Comparison of ENCODE assay signal across 18 cellular contexts in the genomic region with DNA sequence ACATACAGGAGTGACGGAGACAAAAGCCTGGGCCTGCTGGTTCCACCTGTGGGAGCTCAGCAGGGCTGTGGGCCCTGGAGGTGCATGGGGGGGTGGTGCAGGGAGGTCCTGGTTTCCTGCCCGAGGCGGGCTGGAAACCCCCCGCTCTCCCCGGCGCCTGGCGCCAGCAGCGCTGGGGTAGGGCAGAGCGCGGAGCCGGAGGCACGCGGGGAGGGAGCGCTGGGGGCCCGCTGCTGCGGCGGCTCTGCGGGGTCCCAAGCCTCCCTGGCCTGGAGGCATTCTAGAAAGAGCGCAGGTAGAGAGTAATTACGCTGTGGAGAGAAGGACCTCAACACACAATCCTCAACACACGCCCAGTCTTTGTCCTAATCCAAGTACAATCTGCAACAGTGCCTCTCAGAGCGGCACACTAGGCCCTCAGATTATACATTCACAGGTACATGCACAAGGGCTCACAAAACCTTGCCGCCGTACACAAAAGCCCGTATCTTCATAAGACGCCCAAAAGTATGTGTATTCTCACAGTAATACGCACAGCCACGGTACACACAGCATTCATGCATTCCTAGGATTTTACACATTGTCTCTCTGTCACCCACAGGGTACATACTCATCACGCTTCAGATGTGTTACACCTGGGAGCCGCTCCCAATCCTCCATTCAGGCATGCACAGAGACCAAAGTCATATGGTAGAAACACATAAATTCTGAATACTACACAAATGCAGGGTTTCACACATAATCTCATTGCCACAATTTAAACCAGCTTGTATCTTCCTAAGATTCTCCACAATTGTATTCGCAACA. TPM values are rescaled to one million over a fixed set of nuclear protein-coding genes. Genes with fewer than 3 reads are reported as not detected.
DNase-seq lines count a peak whose midpoint lies in the region; ATAC-seq, FAIRE-seq and TF ChIP-seq lines count a peak whose summit lies in the region.
"Had no signal": no experiment of that assay in that cellular context is flagged by ENCODE, and none has a peak within 500 bp of the region (broad histone marks: within the 10 kb centered on the region; RNA-seq: fewer than 3 reads in every experiment).

No MANE protein-coding gene starts in this region.

- H3K9ac ChIP-seq in H9 (ENCODE audit: extremely low read depth, insufficient read length, low read length) (no peak overlapping the region), H1 (replicated peaks in 1 of 4; ENCODE audit: extremely low read depth in 1 of 4, low read depth in 3 of 4, low read length in 3 of 4) (no peak overlapping the region), trophoblast cell (ENCODE audit: low read length) (peak overlapping the region; percentile 82)

- H3K79me1 ChIP-seq in H9 (ENCODE audit: insufficient read depth, low read depth, low read length, poor library complexity, severe bottlenecking) (no peaks in the 10 kb centered on the region), H1 (ENCODE audit: low read depth, low read length) (no peaks in the 10 kb centered on the region; the same call in 1 of the 2 replicates), trophoblast cell (ENCODE audit: low read length) (peaks cover 95% of the 10 kb centered on the region)

- no peak for ATAC-seq in HG03354 (IDR thresholded peaks at IDR 0.05; ENCODE audit: poor library complexity, severe bottlenecking, unreplicated experiment)
- ATAC-seq: HepG2, pancreas had no signal

- no peak overlapping the region for H3K56ac ChIP-seq in H9 (ENCODE audit: insufficient read length, low read depth, low read length)
- H3K56ac ChIP-seq in H1 (replicated peaks; ENCODE audit: insufficient read length, low read depth, low read length) = no peak overlapping the region

- H3K27me3 ChIP-seq in H9 (ENCODE audit: insufficient read depth, low read length) (peaks cover 96% of the 10 kb centered on the region), H1 (replicated peaks in 1 of 4; ENCODE audit: control insufficient read depth in 3 of 4, extremely low read depth in 1 of 4, insufficient read depth in 3 of 4, low read length in 3 of 4) (peaks cover 97 to 100% (median 99%) of the 10 kb centered on the region in 4 experiments), trophoblast cell (ENCODE audit: insufficient read depth, low read length) (no peaks in the 10 kb centered on the region), PC-9 (ENCODE audit: insufficient read depth, low read depth) (peaks cover 62% of the 10 kb centered on the region)
- H3K27me3 ChIP-seq: BE2C had no signal

- no peak overlapping the region for H3K27ac ChIP-seq in H9 (ENCODE audit: insufficient read length, low read depth, low read length)
- H3K27ac ChIP-seq in H1 (ENCODE audit: low read depth, low read length) = no peak overlapping the region
- H3K27ac ChIP-seq in trophoblast cell (ENCODE audit: low read depth, low read length) = peak overlapping the region; percentile 93
- no peak overlapping the region for H3K27ac ChIP-seq in PC-9
- H3K27ac ChIP-seq: pancreas had no signal

- H3K27me3 Mint-ChIP-seq in H9 (ENCODE audit: low read depth) = peaks cover 100% of the 10 kb centered on the region
- peaks cover 90% of the 10 kb centered on the region for H3K27me3 Mint-ChIP-seq in activated CD4-positive, alpha-beta T cell treated with anti-CD3 and anti-CD28 coated beads, Interleukin-2, amount 10 ng/mL, durations not matched to agents 7 days and 5 days
- peaks cover 81% of the 10 kb centered on the region for H3K27me3 Mint-ChIP-seq in activated CD4-positive, alpha-beta memory T cell treated with anti-CD3 and anti-CD28 coated beads for 36 hours

- H3K36me3 Mint-ChIP-seq in H9 (ENCODE audit: insufficient read depth in 1 of 3, low read depth in 3 of 3) = peaks cover 0 to 3% (median 0%) of the 10 kb centered on the region in 3 experiments; a peak in 1 of 7 replicates
- H3K36me3 Mint-ChIP-seq in activated CD4-positive, alpha-beta T cell treated with anti-CD3 and anti-CD28 coated beads, Interleukin-2, amount 10 ng/mL, durations not matched to agents 7 days and 5 days (ENCODE audit: low read depth) = peaks cover 2% of the 10 kb centered on the region
- H3K36me3 Mint-ChIP-seq in activated CD4-positive, alpha-beta memory T cell treated with anti-CD3 and anti-CD28 coated beads for 36 hours = peaks cover 2% of the 10 kb centered on the region

- TF ChIP-seq CTCF in GM10248 (IDR thresholded peaks at IDR 0.05; ENCODE audit: control extremely low read depth, extremely low read depth, low read depth, missing control alignments) = no peak
- no peak for TF ChIP-seq CTCF in H9 (conservative IDR thresholded peaks at IDR 0.05)
- TF ChIP-seq CTCF in H1 (IDR thresholded peaks at IDR 0.05; ENCODE audit: control extremely low read depth in 1 of 3, insufficient read depth in 1 of 3, low read depth in 1 of 3, low read length in 3 of 3) = no peak
- no peak for TF ChIP-seq CTCF in PC-9 (conservative IDR thresholded peaks at IDR 0.05)

- H4K91ac ChIP-seq in H9 (ENCODE audit: insufficient read length, low read depth, low read length) (no peak overlapping the region), H1 (replicated peaks; ENCODE audit: insufficient read length, low read length) (no peak overlapping the region), trophoblast cell (ENCODE audit: low read depth, low read length) (peak overlapping the region; percentile 97)

- peak overlapping the region; percentile 50 for H4K12ac ChIP-seq in trophoblast cell (ENCODE audit: low read depth, low read length)

- no peaks in the 10 kb centered on the region; a peak in 2 of 5 replicates for H3K9me3 Mint-ChIP-seq in H9
- peaks cover 3% of the 10 kb centered on the region for H3K9me3 Mint-ChIP-seq in activated CD4-positive, alpha-beta T cell treated with anti-CD3 and anti-CD28 coated beads, Interleukin-2, amount 10 ng/mL, durations not matched to agents 7 days and 5 days
- H3K9me3 Mint-ChIP-seq in activated CD4-positive, alpha-beta memory T cell treated with anti-CD3 and anti-CD28 coated beads for 36 hours = no peaks in the 10 kb centered on the region

- peak; percentile 38 for DNase-seq in GM10248 (ENCODE audit: extremely low spot score)
- DNase-seq in H9 = peak; percentile 41
- peak in 1 of 2 experiments; percentile 59 for DNase-seq in H1 (ENCODE audit: low read depth in 1 of 2, low spot score in 2 of 2)
- peak; percentile 88 to 94 for DNase-seq in trophoblast cell
- DNase-seq in PC-9 = no peak
- DNase-seq in activated CD4-positive, alpha-beta T cell treated with anti-CD3 and anti-CD28 coated beads, Interleukin-2, amount 10 ng/mL, durations not matched to agents 7 days and 5 days = no peak
- DNase-seq in activated CD4-positive, alpha-beta memory T cell treated with anti-CD3 and anti-CD28 coated beads for 36 hours = no peak
- DNase-seq: BE2C, cortex of kidney, DMS79 treated with DMSO at 0.1 percent for 48 hours, NCI-H1048, NCI-H510A treated with DMSO at 0.1 percent for 48 hours, pancreas, Peyer's patch had no signal

- FAIRE-seq in H1 (lab: Jason Lieb, UNC) = peak; percentile 48
- FAIRE-seq: HepG2, pancreas, urothelium cell line had no signal

- H2BK15ac ChIP-seq in H9 (ENCODE audit: low read depth, low read length) = no peak overlapping the region
- H2BK15ac ChIP-seq in H1 (ENCODE audit: low read length) = no peak overlapping the region

- H3K23me2 ChIP-seq in H9 (ENCODE audit: insufficient read length, low read depth, low read length, poor library complexity, severe bottlenecking) = peaks cover 25% of the 10 kb centered on the region
- H3K23me2 ChIP-seq in H1 (ENCODE audit: low read depth, low read length) = peaks cover 7% of the 10 kb centered on the region; the same call in 1 of the 2 replicates

- no peak overlapping the region for H2AFZ ChIP-seq in H9 (ENCODE audit: low read length)
- no peak overlapping the region for H2AFZ ChIP-seq in H1 (ENCODE audit: low read length)
- H2AFZ ChIP-seq in trophoblast cell (ENCODE audit: insufficient read depth, low read length, poor library complexity) = no peak overlapping the region
- no peak overlapping the region for H2AFZ ChIP-seq in PC-9

- H3K9me3 ChIP-seq in H9 (ENCODE audit: control insufficient read depth, low read depth, low read length) (no peaks in the 10 kb centered on the region), H1 (ENCODE audit: insufficient read depth in 2 of 2, low read depth in 1 of 2, low read length in 1 of 2) (no peaks in the 10 kb centered on the region), trophoblast cell (ENCODE audit: insufficient read depth, low read depth, low read length) (no peaks in the 10 kb centered on the region), PC-9 (ENCODE audit: insufficient read depth, low read depth) (no peaks in the 10 kb centered on the region)
- H3K9me3 ChIP-seq: BE2C, pancreas, Peyer's patch had no signal

- H3K23ac ChIP-seq in H9 (ENCODE audit: insufficient read length, low read depth, low read length) (no peak overlapping the region), H1 (ENCODE audit: insufficient read length) (no peak overlapping the region), trophoblast cell (ENCODE audit: low read length) (no peak overlapping the region)

- BruUV-seq in PC-9 (replicated peaks; lab: Mats Ljungman, UMichigan) = no TSS peak

- H3K4me3 Mint-ChIP-seq in H9 = peak overlapping the region in 1 of 2 experiments; percentile 78; a peak in 3 of 5 replicates
- no peak overlapping the region for H3K4me3 Mint-ChIP-seq in activated CD4-positive, alpha-beta T cell treated with anti-CD3 and anti-CD28 coated beads, Interleukin-2, amount 10 ng/mL, durations not matched to agents 7 days and 5 days
- no peak overlapping the region for H3K4me3 Mint-ChIP-seq in activated CD4-positive, alpha-beta memory T cell treated with anti-CD3 and anti-CD28 coated beads for 36 hours

- peaks cover 0 to 4% (median 0%) of the 10 kb centered on the region in 4 experiments; a peak in 1 of 8 replicates for H3K36me3 ChIP-seq in H1 (ENCODE audit: control insufficient read depth in 2 of 4, insufficient read depth in 4 of 4, low read length in 3 of 4)
- H3K36me3 ChIP-seq in trophoblast cell (ENCODE audit: control insufficient read depth in 1 of 2, insufficient read depth in 2 of 2, low read length in 2 of 2) = peaks cover 26 to 28% of the 10 kb centered on the region in 2 experiments
- no peaks in the 10 kb centered on the region for H3K36me3 ChIP-seq in PC-9 (ENCODE audit: low read depth)
- H3K36me3 ChIP-seq: pancreas, Peyer's patch had no signal

- no peak overlapping the region; a peak in 1 of 7 replicates for H3K27ac Mint-ChIP-seq in H9
- no peak overlapping the region for H3K27ac Mint-ChIP-seq in activated CD4-positive, alpha-beta T cell treated with anti-CD3 and anti-CD28 coated beads, Interleukin-2, amount 10 ng/mL, durations not matched to agents 7 days and 5 days
- H3K27ac Mint-ChIP-seq in activated CD4-positive, alpha-beta memory T cell treated with anti-CD3 and anti-CD28 coated beads for 36 hours = no peak overlapping the region

- no peak overlapping the region for H4K8ac ChIP-seq in H9 (replicated peaks; ENCODE audit: insufficient read length, low read depth, low read length)
- no peak overlapping the region for H4K8ac ChIP-seq in H1 (ENCODE audit: extremely low read depth, insufficient read depth, low read length)
- peak overlapping the region; percentile 95 for H4K8ac ChIP-seq in trophoblast cell (ENCODE audit: low read depth, low read length)

- no peak for TF ChIP-seq RAD21 in H1 (IDR thresholded peaks at IDR 0.05 in 1 of 2, conservative IDR thresholded peaks at IDR 0.05 in 1 of 2; ENCODE audit: low read depth in 2 of 2, low read length in 2 of 2)

- H2BK20ac ChIP-seq in H9 (ENCODE audit: low read depth, low read length, poor library complexity, severe bottlenecking) = no peak overlapping the region
- H2BK20ac ChIP-seq in H1 (ENCODE audit: low read length) = no peak overlapping the region

- H3T11ph ChIP-seq in H9 (ENCODE audit: low read length) = no peak overlapping the region

- no CpG with 5 or more reads among the region's 31 CpGs for WGBS in H9 (ENCODE audit: extremely low coverage, insufficient read length, low lambda C conversion rate)
- WGBS in H1 (ENCODE audit: extremely low coverage in 1 of 2, insufficient coverage in 1 of 2, insufficient read length in 1 of 2, insufficient replicate concordance in 2 of 2, low coverage in 1 of 2, low lambda C conversion rate in 2 of 2, missing lambda C conversion rate in 1 of 2), 2 experiments = 6% methylated on average over 31 of the region's 31 CpGs; no CpG with 5 or more reads in 1 of the 2 experiments
- WGBS in trophoblast cell (ENCODE audit: extremely low coverage, insufficient coverage, insufficient read length) = no CpG with 5 or more reads among the region's 31 CpGs

- H3K4me3 ChIP-seq in H1 (ENCODE audit: extremely low read depth in 1 of 4, insufficient read depth in 2 of 4, low read depth in 3 of 4, low read length in 4 of 4) = peak overlapping the region in 2 of 4 experiments; percentile 16 to 58; a peak in 3 of 8 replicates
- H3K4me3 ChIP-seq in trophoblast cell (ENCODE audit: low read depth, low read length) = peak overlapping the region; percentile 75
- H3K4me3 ChIP-seq in PC-9 = no peak overlapping the region
- H3K4me3 ChIP-seq: pancreas had no signal

- H2BK5ac ChIP-seq in H9 (ENCODE audit: insufficient read length, low read length) (no peak overlapping the region), H1 (ENCODE audit: low read depth, low read length) (no peak overlapping the region), trophoblast cell (ENCODE audit: low read depth, low read length, poor library complexity) (peak overlapping the region; percentile 98)

- H2AK5ac ChIP-seq in H9 (ENCODE audit: insufficient read length, low read length) (no peak overlapping the region), H1 (ENCODE audit: low read depth, low read length) (peak overlapping the region; percentile 79; the same call in 1 of the 2 replicates), trophoblast cell (ENCODE audit: low read length) (no peak overlapping the region)

- no peak for TF ChIP-seq EP300 in H1 (IDR thresholded peaks at IDR 0.05; ENCODE audit: borderline replicate concordance in 1 of 2, low read depth in 2 of 2, low read length in 2 of 2)

- CTCF ChIA-PET in GM10248 (lab: Yijun Ruan, JAX) = no interaction called here
- CTCF ChIA-PET in H1 (lab: Charles Lee; ENCODE audit: partially characterized antibody) = interaction anchor here (3.9 to 5.0 kb wide), 2 partner anchors 13 to 41 kb away, joined by 18 to 33 read pairs; no protein-coding TSS in a partner anchor
- CTCF ChIA-PET in PC-9 (lab: Charles Lee) = no interaction called here
- CTCF ChIA-PET in activated CD4-positive, alpha-beta T cell treated with anti-CD3 and anti-CD28 coated beads, Interleukin-2, amount 10 ng/mL, durations not matched to agents 7 days and 5 days (lab: Charles Lee) = no interaction called here
- CTCF ChIA-PET in activated CD4-positive, alpha-beta memory T cell treated with anti-CD3 and anti-CD28 coated beads for 36 hours (lab: Charles Lee) = no interaction called here

- no peak overlapping the region for H2BK120ac ChIP-seq in H9 (ENCODE audit: low read depth, low read length, poor library complexity, severe bottlenecking)
- H2BK120ac ChIP-seq in H1 (replicated peaks; ENCODE audit: low read depth, low read length) = no peak overlapping the region
- H2BK120ac ChIP-seq in trophoblast cell (ENCODE audit: insufficient read depth, low read length, poor library complexity) = peak overlapping the region; percentile 98

- TF ChIP-seq POLR2A in H1 (IDR thresholded peaks at IDR 0.05; ENCODE audit: control extremely low read depth in 1 of 2, low read depth in 2 of 2, low read length in 2 of 2) = no peak

- peaks cover 64 to 80% of the 10 kb centered on the region in 2 experiments for H3K4me1 Mint-ChIP-seq in H9
- H3K4me1 Mint-ChIP-seq in activated CD4-positive, alpha-beta T cell treated with anti-CD3 and anti-CD28 coated beads, Interleukin-2, amount 10 ng/mL, durations not matched to agents 7 days and 5 days = peaks cover 20% of the 10 kb centered on the region
- peaks cover 40% of the 10 kb centered on the region for H3K4me1 Mint-ChIP-seq in activated CD4-positive, alpha-beta memory T cell treated with anti-CD3 and anti-CD28 coated beads for 36 hours (ENCODE audit: low read depth)

- H4K5ac ChIP-seq in H9 (ENCODE audit: insufficient read length, low read depth, low read length) (no peak overlapping the region), H1 (ENCODE audit: insufficient read length, low read depth, low read length) (no peak overlapping the region)

- no peaks in the 10 kb centered on the region for H3F3A ChIP-seq in PC-9 (ENCODE audit: insufficient read depth, low read depth)

- H2BK12ac ChIP-seq in H9 (ENCODE audit: insufficient read length, low read depth, low read length) = no peak overlapping the region
- H2BK12ac ChIP-seq in H1 (ENCODE audit: low read depth, low read length) = peak overlapping the region; percentile 62; the same call in 1 of the 2 replicates
- H2BK12ac ChIP-seq in trophoblast cell (ENCODE audit: low read length) = peak overlapping the region; percentile 33

- H4K20me1 ChIP-seq in H9 (ENCODE audit: control insufficient read depth, insufficient read depth, insufficient read length) (peaks cover 4% of the 10 kb centered on the region), H1 (replicated peaks in 1 of 2; ENCODE audit: control insufficient read depth in 1 of 2, insufficient read depth in 2 of 2, low read length in 2 of 2) (peaks cover 13 to 46% of the 10 kb centered on the region in 2 experiments), PC-9 (ENCODE audit: insufficient read depth) (no peaks in the 10 kb centered on the region)

- H3K18ac ChIP-seq in H9 (ENCODE audit: insufficient read length, low read depth, low read length) = no peak overlapping the region
- peak overlapping the region; percentile 1; the same call in 1 of the 2 replicates for H3K18ac ChIP-seq in H1 (ENCODE audit: extremely low read depth, low read length)
- H3K18ac ChIP-seq in trophoblast cell (ENCODE audit: low read length) = peak overlapping the region; percentile 99

- H3K14ac ChIP-seq in H9 (ENCODE audit: insufficient read depth, low read length) (no peak overlapping the region), H1 (ENCODE audit: insufficient read length) (no peak overlapping the region), trophoblast cell (ENCODE audit: low read length) (peak overlapping the region; percentile 97)

- POLR2A ChIA-PET in GM10248 (lab: Yijun Ruan, JAX) (no interaction called here), H1 (lab: Charles Lee; ENCODE audit: partially characterized antibody) (interaction anchor here (0.6 to 2.6 kb wide), 3 partner anchors 41 to 131 kb away, joined by 3 to 6 read pairs (median 3); no protein-coding TSS in a partner anchor), PC-9 (lab: Charles Lee; ENCODE audit: unreplicated experiment) (no interaction called here)
- POLR2A ChIA-PET in activated CD4-positive, alpha-beta T cell treated with anti-CD3 and anti-CD28 coated beads, Interleukin-2, amount 10 ng/mL, durations not matched to agents 7 days and 5 days (lab: Charles Lee) = no interaction called here
- POLR2A ChIA-PET in activated CD4-positive, alpha-beta memory T cell treated with anti-CD3 and anti-CD28 coated beads for 36 hours (lab: Charles Lee) = no interaction called here

- H3K4me1 ChIP-seq in H9 (ENCODE audit: insufficient read depth, low read length) (no peaks in the 10 kb centered on the region; the same call in none of the 2 replicates), H1 (replicated peaks in 1 of 4; ENCODE audit: control insufficient read depth in 3 of 4, insufficient read depth in 4 of 4, low read length in 3 of 4) (peaks cover 37 to 72% (median 38%) of the 10 kb centered on the region in 4 experiments), trophoblast cell (ENCODE audit: control insufficient read depth in 1 of 2, insufficient read depth in 2 of 2, low read length in 2 of 2) (peaks cover 27 to 36% of the 10 kb centered on the region in 2 experiments), PC-9 (replicated peaks; ENCODE audit: insufficient read depth) (no peaks in the 10 kb centered on the region)

- H3K4me2 ChIP-seq in H9 (ENCODE audit: insufficient read depth, insufficient read length, low read length) = peak overlapping the region; percentile 51
- peak overlapping the region; percentile 70 to 85 for H3K4me2 ChIP-seq in H1 (ENCODE audit: insufficient read depth in 1 of 2, low read depth in 2 of 2, low read length in 2 of 2)
- peak overlapping the region; percentile 79 for H3K4me2 ChIP-seq in trophoblast cell (ENCODE audit: low read length)
- no peak overlapping the region for H3K4me2 ChIP-seq in PC-9

- H3K9me2 ChIP-seq in PC-9 (ENCODE audit: insufficient read depth) = no peaks in the 10 kb centered on the region

- intact Hi-C loops in PC-9 (cut with micrococcal nuclease; ENCODE audit: unreplicated experiment) = no loop called here
- intact Hi-C loops in activated CD4-positive, alpha-beta memory T cell treated with anti-CD3 and anti-CD28 coated beads for 36 hours (cut with micrococcal nuclease) = no loop called here

- H3K4ac ChIP-seq in H9 (ENCODE audit: low read depth, low read length) (no peak overlapping the region), H1 (replicated peaks; ENCODE audit: insufficient read length, low read depth, low read length) (no peak overlapping the region), trophoblast cell (ENCODE audit: low read depth, low read length) (peak overlapping the region; percentile 98)

- no peaks in the 10 kb centered on the region for H3K79me2 ChIP-seq in H9 (ENCODE audit: insufficient read depth, low read length)
- no peaks in the 10 kb centered on the region for H3K79me2 ChIP-seq in H1 (ENCODE audit: control insufficient read depth in 1 of 2, insufficient read depth in 2 of 2, low read length in 2 of 2)
- peaks cover 71% of the 10 kb centered on the region for H3K79me2 ChIP-seq in trophoblast cell (ENCODE audit: control insufficient read depth, insufficient read depth, low read length, poor library complexity)
- H3K79me2 ChIP-seq in PC-9 (ENCODE audit: low read depth) = no peaks in the 10 kb centered on the region

RNA-seq across cellular contexts. Expression of a gene that starts 2.1 kb away (rescaled TPM):
- not detected in 2 replicates for total RNA-seq in H9 (2021)
- not detected in 2 replicates for total RNA-seq in H1 (2021; fragmentation: NEBNext Ultra II Directional; extraction: Animal tissue kit (Norgen Biotek cat#: 25700))
- polyA plus RNA-seq in H1 (2011; rRNA removed) = 0.06 TPM in 1 of 2 replicates, not detected in the other
- not detected for polyA plus RNA-seq in H1 (2011; cell fraction: cytosol; rRNA removed)
- polyA plus RNA-seq in H1 (2011; cell fraction: nucleus; rRNA removed) = not detected
- polyA plus RNA-seq in H1 (2012, experiment 1 of 2) = 0.09 to 0.59 TPM (median 0.40 TPM) in 3 of 4 replicates, not detected in the other
- 1.2 TPM for polyA plus RNA-seq in H1 (2012, experiment 2 of 2)
- not detected for polyA plus RNA-seq in H1 (2013, experiment 1 of 2)
- polyA plus RNA-seq in H1 (2013, experiment 2 of 2) = not detected
- polyA minus RNA-seq in H1 (2011; rRNA and poly(A)+ RNA removed) = not detected in 2 replicates
- not detected for polyA minus RNA-seq in H1 (2011; cell fraction: cytosol; rRNA and poly(A)+ RNA removed)
- 0.40 TPM for polyA minus RNA-seq in H1 (2011; cell fraction: nucleus; rRNA and poly(A)+ RNA removed)
- 1,543 and 1,644 TPM in 2 replicates for polyA plus RNA-seq in trophoblast cell (2013)
- total RNA-seq in PC-9 (2021) = not detected in 2 replicates
- total RNA-seq in activated CD4-positive, alpha-beta T cell treated with anti-CD3 and anti-CD28 coated beads, Interleukin-2, amount 10 ng/mL, durations not matched to agents 7 days and 5 days = not detected
- total RNA-seq in activated CD4-positive, alpha-beta memory T cell treated with anti-CD3 and anti-CD28 coated beads for 36 hours = not detected
- total RNA-seq: HepG2, mesenteric fat pad had no signal
- polyA plus RNA-seq: HepG2, pancreas had no signal

RNA-seq across cellular contexts. Expression of a gene that starts 34.4 kb away (rescaled TPM):
- total RNA-seq in H9 (2021) (24.8 and 25.0 TPM in 2 replicates), PC-9 (2021) (42.8 and 53.0 TPM in 2 replicates)
- 26.3 and 31.5 TPM in 2 replicates for total RNA-seq in H1 (2021; fragmentation: NEBNext Ultra II Directional; extraction: Animal tissue kit (Norgen Biotek cat#: 25700))
- 8.3 and 12.2 TPM in 2 replicates for polyA plus RNA-seq in H1 (2011; rRNA removed)
- polyA plus RNA-seq in H1 (2011; cell fraction: cytosol; rRNA removed) = 13.4 TPM
- 13.6 TPM for polyA plus RNA-seq in H1 (2011; cell fraction: nucleus; rRNA removed)
- polyA plus RNA-seq in H1 (2012, experiment 1 of 2) = 18.6 to 28.7 TPM (median 21.7 TPM) in 4 replicates
- 2.0 TPM for polyA plus RNA-seq in H1 (2012, experiment 2 of 2)
- polyA plus RNA-seq in H1 (2013, experiment 1 of 2) = 40.2 TPM
- polyA plus RNA-seq in H1 (2013, experiment 2 of 2) = 48.2 TPM
- 12.1 and 15.0 TPM in 2 replicates for polyA minus RNA-seq in H1 (2011; rRNA and poly(A)+ RNA removed)
- polyA minus RNA-seq in H1 (2011; cell fraction: cytosol; rRNA and poly(A)+ RNA removed) = 16.7 TPM
- polyA minus RNA-seq in H1 (2011; cell fraction: nucleus; rRNA and poly(A)+ RNA removed) = 10.0 TPM
- polyA plus RNA-seq in trophoblast cell (2013) = 74.2 and 79.0 TPM in 2 replicates
- total RNA-seq in activated CD4-positive, alpha-beta T cell treated with anti-CD3 and anti-CD28 coated beads, Interleukin-2, amount 10 ng/mL, durations not matched to agents 7 days and 5 days = 10 to 100 TPM; 46.8 to 47.4 TPM
- 10 to 100 TPM; 32.0 to 34.2 TPM for total RNA-seq in activated CD4-positive, alpha-beta memory T cell treated with anti-CD3 and anti-CD28 coated beads for 36 hours

Comparison
In these comparisons a context has a peak if more than half of its experiments do, and no peak if none do; other contexts are left out.
1. DNase-seq: peak in GM10248 (single experiment), H9 (single experiment) and trophoblast cell (2 of 2); none in PC-9 (0 of 2), activated CD4-positive, alpha-beta T cell treated with anti-CD3 and anti-CD28 coated beads, Interleukin-2, amount 10 ng/mL, durations not matched to agents 7 days and 5 days (single experiment) and activated CD4-positive, alpha-beta memory T cell treated with anti-CD3 and anti-CD28 coated beads for 36 hours (single experiment).